In the genomic region with DNA sequence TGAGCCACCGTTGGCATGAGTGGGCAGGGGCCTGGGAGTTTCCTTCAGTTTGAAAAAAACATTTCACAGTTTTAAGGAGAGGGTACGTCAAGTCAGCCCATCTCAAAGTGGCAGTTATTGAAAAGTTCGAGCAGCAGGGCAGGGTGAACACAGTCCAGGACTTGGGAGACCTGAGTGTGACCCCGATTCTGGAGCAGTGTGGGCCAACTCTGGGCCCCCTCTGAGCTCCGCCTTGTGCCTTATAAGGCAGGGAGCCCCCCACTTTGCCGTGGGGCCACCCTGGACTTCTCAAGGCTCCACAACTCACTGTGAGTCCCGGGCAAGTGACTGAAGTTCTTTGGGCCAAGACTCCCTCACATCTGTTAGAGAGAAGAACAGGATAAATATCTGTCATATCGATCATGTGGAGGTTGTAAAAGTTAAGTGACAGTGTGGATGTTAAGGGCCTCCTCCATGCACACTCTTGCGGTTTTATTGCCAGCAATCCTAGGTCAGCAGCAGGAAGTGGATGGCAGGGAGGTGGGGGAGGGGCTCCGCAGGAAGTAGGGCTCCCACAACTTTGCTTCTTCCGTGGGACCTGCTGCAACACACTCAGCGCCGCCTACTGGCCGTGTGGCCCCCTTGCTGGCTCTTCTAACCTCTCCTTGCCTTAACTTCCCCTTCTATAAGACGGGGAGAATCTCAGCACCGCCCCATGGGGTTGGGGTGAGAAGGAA, we compare ENCODE assay signal across 9 cellular contexts. TPM values are rescaled to one million over a fixed set of nuclear protein-coding genes. Genes with fewer than 3 reads are reported as not detected.
DNase-seq lines count a peak whose midpoint lies in the region; ATAC-seq, FAIRE-seq and TF ChIP-seq lines count a peak whose summit lies in the region.
"Had no signal": no experiment of that assay in that cellular context is flagged by ENCODE, and none has a peak within 500 bp of the region (broad histone marks: within the 10 kb centered on the region; RNA-seq: fewer than 3 reads in every experiment).

No MANE protein-coding gene starts in this region.

- DNase-seq in CD14-positive monocyte (ENCODE audit: low spot score) = peak; percentile 92
- DNase-seq in HK-2 (ENCODE audit: unreplicated experiment) = peak; percentile 21
- DNase-seq in T follicular helper cell (ENCODE audit: low read depth) = peak; percentile 50
- peak; percentile 76 for DNase-seq in activated naive CD8-positive, alpha-beta T cell treated with anti-CD3 and anti-CD28 coated beads for 36 hours
- DNase-seq in kidney = peak; percentile 85
- peak; percentile 49 to 62 (median 53) for DNase-seq in stimulated activated CD4-positive, alpha-beta T cell treated with anti-CD3 and anti-CD28 coated beads, TNF-alpha, amount 100 ng/mL, for 4 hours (ENCODE audit: low read depth in 3 of 3)

- intact Hi-C loops in CD14-positive monocyte (cut with micrococcal nuclease) = loop anchor here in 1 of 2 donors (10.0 kb wide), 1 partner anchor 81 kb away; no protein-coding TSS in a partner anchor
- intact Hi-C loops in kidney (cut with DNase I) = no loop called here

- H3K36me3 Mint-ChIP-seq in CD14-positive monocyte = peaks cover 49 to 88% of the 10 kb centered on the region in 2 donors
- H3K36me3 Mint-ChIP-seq in activated naive CD8-positive, alpha-beta T cell treated with anti-CD3 and anti-CD28 coated beads for 36 hours = peaks cover 37% of the 10 kb centered on the region

- peak overlapping the region; percentile 57 to 67 for H3K4me3 Mint-ChIP-seq in CD14-positive monocyte
- peak overlapping the region; percentile 63 for H3K4me3 Mint-ChIP-seq in activated naive CD8-positive, alpha-beta T cell treated with anti-CD3 and anti-CD28 coated beads for 36 hours

- H3K4me3 ChIP-seq in kidney (ENCODE audit: low read length in 2 of 2) = no peak overlapping the region

- H3K27ac ChIP-seq in kidney (ENCODE audit: low read depth in 2 of 2, low read length in 2 of 2) = no peak overlapping the region

- TF ChIP-seq CTCF in CD14-positive monocyte (IDR thresholded peaks at IDR 0.05) (peak; percentile 98), kidney (IDR thresholded peaks at IDR 0.05; ENCODE audit: borderline replicate concordance, extremely low read depth, insufficient read depth) (peak; percentile 55)

- H3K27me3 Mint-ChIP-seq in CD14-positive monocyte (ENCODE audit: low read depth in 3 of 3) = peaks cover 0 to 1% (median 0%) of the 10 kb centered on the region in 3 donors
- no peaks in the 10 kb centered on the region for H3K27me3 Mint-ChIP-seq in activated naive CD8-positive, alpha-beta T cell treated with anti-CD3 and anti-CD28 coated beads for 36 hours

- H3K27ac Mint-ChIP-seq in CD14-positive monocyte = peak overlapping the region; percentile 90 to 98 (median 93)
- H3K27ac Mint-ChIP-seq in activated naive CD8-positive, alpha-beta T cell treated with anti-CD3 and anti-CD28 coated beads for 36 hours = peak overlapping the region; percentile 89

- H3K9me3 ChIP-seq in kidney (ENCODE audit: control insufficient read depth in 1 of 2, low read length in 2 of 2) = no peaks in the 10 kb centered on the region

- H3K9ac ChIP-seq in kidney (ENCODE audit: low read length in 2 of 2) = no peak overlapping the region

- peaks cover 61% of the 10 kb centered on the region for H3K4me1 Mint-ChIP-seq in CD14-positive monocyte
- peaks cover 36% of the 10 kb centered on the region for H3K4me1 Mint-ChIP-seq in activated naive CD8-positive, alpha-beta T cell treated with anti-CD3 and anti-CD28 coated beads for 36 hours

- FAIRE-seq in kidney (lab: Jason Lieb, UNC) = no peak

- no peaks in the 10 kb centered on the region for H3K9me3 Mint-ChIP-seq in CD14-positive monocyte
- no peaks in the 10 kb centered on the region for H3K9me3 Mint-ChIP-seq in activated naive CD8-positive, alpha-beta T cell treated with anti-CD3 and anti-CD28 coated beads for 36 hours

- H3K4me1 ChIP-seq in kidney (ENCODE audit: control insufficient read depth in 1 of 2, insufficient read depth in 1 of 2, low read depth in 1 of 2, low read length in 2 of 2) = no peaks in the 10 kb centered on the region

- no peaks in the 10 kb centered on the region for H3K36me3 ChIP-seq in kidney (ENCODE audit: control insufficient read depth in 1 of 2, insufficient read depth in 2 of 2, low read length in 2 of 2)

- ATAC-seq in HG03108 (IDR thresholded peaks at IDR 0.05; ENCODE audit: unreplicated experiment) (no peak), HG03565 (IDR thresholded peaks at IDR 0.05; ENCODE audit: unreplicated experiment) (no peak)

RNA-seq across cellular contexts. Expression of a gene that starts 38.4 kb away (rescaled TPM):
- 10 to 100 TPM; 10.6 to 25.5 TPM for polyA plus RNA-seq in CD14-positive monocyte
- 10 to 100 TPM; 40.2 to 41.2 TPM for total RNA-seq in activated naive CD8-positive, alpha-beta T cell treated with anti-CD3 and anti-CD28 coated beads for 36 hours
- 10.6 TPM for total RNA-seq in kidney
- polyA plus RNA-seq in kidney (ENCODE audit: insufficient read depth, low read depth, low replicate concordance) = 1.9 TPM
- total RNA-seq: myocyte had no signal

Comparison
In these comparisons a context has a peak if more than half of its experiments do, and no peak if none do; other contexts are left out.
1. DNase-seq: peak in every context shown above with its lines; median percentile 92 in CD14-positive monocyte; 85 in kidney; 76 in activated naive CD8-positive, alpha-beta T cell treated with anti-CD3 and anti-CD28 coated beads for 36 hours; 53 in stimulated activated CD4-positive, alpha-beta T cell treated with anti-CD3 and anti-CD28 coated beads, TNF-alpha, amount 100 ng/mL, for 4 hours; 50 in T follicular helper cell; 21 in HK-2.